Comparison of ENCODE assay signal across 7 cellular contexts in genomic region chr17:8122923-8123694, GRCh38. TPM values are rescaled to one million over a fixed set of nuclear protein-coding genes. Genes with fewer than 3 reads are reported as not detected.
DNase-seq lines count a peak whose midpoint lies in the region; ATAC-seq and TF ChIP-seq lines count a peak whose summit lies in the region.
"Had no signal": no experiment of that assay in that cellular context is flagged by ENCODE, and none has a peak within 500 bp of the region (broad histone marks: within the 10 kb centered on the region; RNA-seq: fewer than 3 reads in every experiment).

No MANE protein-coding gene starts in this region.

- peaks cover 48% of the 10 kb centered on the region for H3K4me1 ChIP-seq in colonic mucosa

- no peak for TF ChIP-seq CTCF in 22Rv1 (IDR thresholded peaks at IDR 0.05)
- no peak for TF ChIP-seq CTCF in colonic mucosa (IDR thresholded peaks at IDR 0.05)
- no peak for TF ChIP-seq CTCF in retinal pigment epithelial cell (conservative IDR thresholded peaks at IDR 0.05; ENCODE audit: low read depth, low read length)

- H3K9me3 ChIP-seq in MG63 (no peaks in the 10 kb centered on the region), colonic mucosa (no peaks in the 10 kb centered on the region)

- intact Hi-C loops in colonic mucosa (cut with DNase I): no loop called here

- H3K27me3 ChIP-seq in MG63 (peaks cover 28% of the 10 kb centered on the region), colonic mucosa (peaks cover 44% of the 10 kb centered on the region)

- H3K9ac ChIP-seq in colonic mucosa (ENCODE audit: low read depth in 2 of 2, low read length in 2 of 2): peak overlapping the region; percentile 41 to 51

- H3K36me3 ChIP-seq in MG63 (no peaks in the 10 kb centered on the region), colonic mucosa (no peaks in the 10 kb centered on the region)

- no peak for ATAC-seq in HG02763 (IDR thresholded peaks at IDR 0.05; ENCODE audit: unreplicated experiment)

- H3K27ac ChIP-seq in 22Rv1 (peak overlapping the region; percentile 91), colonic mucosa (no peak overlapping the region)

- H3K4me3 ChIP-seq in MG63 (peak overlapping the region; percentile 80), colonic mucosa (peak overlapping the region; percentile 50), retinal pigment epithelial cell (ENCODE audit: low read length) (peak overlapping the region; percentile 78)

- DNase-seq in MG63 (peak; percentile 33), colonic mucosa (peak; percentile 53), retinal pigment epithelial cell (ENCODE audit: low read depth) (no peak), SIG-M5 (lab: John Stamatoyannopoulos, UW) (no peak)

RNA-seq across cellular contexts. Expression of gene HES7, which starts 0.8 kb away (rescaled TPM):
- not detected in 2 replicates for total RNA-seq in MG63 (2014; rRNA removed; shearing (Covaris generic); ENCODE audit: low replicate concordance)
- total RNA-seq in colonic mucosa: not detected
- total RNA-seq: renal cortical epithelial cell had no signal

RNA-seq across cellular contexts. Expression of gene ALOXE3, which starts 4.8 kb away (rescaled TPM):
- total RNA-seq in MG63 (2014; rRNA removed; shearing (Covaris generic); ENCODE audit: low replicate concordance): not detected in 2 replicates
- total RNA-seq in colonic mucosa: not detected
- total RNA-seq: renal cortical epithelial cell had no signal

RNA-seq across cellular contexts. Expression of gene PER1, which starts 29.1 kb away (rescaled TPM):
- 1.3 and 7.9 TPM in 2 replicates for total RNA-seq in MG63 (2014; rRNA removed; shearing (Covaris generic); ENCODE audit: low replicate concordance)
- 10 to 100 TPM; 19.7 to 43.6 TPM for total RNA-seq in colonic mucosa

RNA-seq across cellular contexts. Expression of gene ALOX12B, which starts 35.6 kb away (rescaled TPM):
- not detected in 2 replicates for total RNA-seq in MG63 (2014; rRNA removed; shearing (Covaris generic); ENCODE audit: low replicate concordance)
- under 1 TPM; 0.48 to 0.69 TPM for total RNA-seq in colonic mucosa
- total RNA-seq: renal cortical epithelial cell had no signal

RNA-seq across cellular contexts. Expression of gene VAMP2, which starts 39.6 kb away (rescaled TPM):
- total RNA-seq in MG63 (2014; rRNA removed; shearing (Covaris generic); ENCODE audit: low replicate concordance): 0.59 and 3.2 TPM in 2 replicates
- 10 to 100 TPM; 34.0 to 38.8 TPM for total RNA-seq in colonic mucosa

Comparison
In these comparisons a context has a peak if more than half of its experiments do, and no peak if none do; other contexts are left out.
1. DNase-seq: peak in MG63 (single experiment) and colonic mucosa (single experiment); none in retinal pigment epithelial cell (single experiment) and SIG-M5 (single experiment).
2. Peak in every context shown above with its lines, with median percentiles within 50 percentile points of each other: H3K4me3 ChIP-seq.